ENCODE assay signal across 8 cellular contexts in genomic region chr7:98157761-98158160, GRCh38. TPM values are rescaled to one million over a fixed set of nuclear protein-coding genes. Genes with fewer than 3 reads are reported as not detected.
"Had no signal": no experiment of that assay in that cellular context is flagged by ENCODE, and none has a peak within 500 bp of the region (broad histone marks: within the 10 kb centered on the region; RNA-seq: fewer than 3 reads in every experiment).

No MANE protein-coding gene starts in this region.

- H3K9ac ChIP-seq: GM23248 had no signal

- H3K9me3 ChIP-seq: HAP-1 had no signal

- H2AFZ ChIP-seq: GM23248 had no signal

- H3K4me3 ChIP-seq: GM23248, HAP-1 had no signal

- ATAC-seq: HCT116 had no signal

- DNase-seq: GM23248, GOT3, H7, IMR-90, KBM-7 had no signal

- H3K27ac ChIP-seq: GM23248 had no signal

RNA-seq across cellular contexts. Expression of gene BHLHA15, which starts 53.5 kb away (rescaled TPM):
- total RNA-seq: GM23248, H4, IMR-90 had no signal
- polyA plus RNA-seq: GM23248, IMR-90 had no signal
